In genomic region chr21:42496839-42497202, GRCh38 we compare ENCODE assay signal across 8 cellular contexts.
A peak's percentile ranks its signal among the peaks of the same experiment; 100 is the strongest.
DNase-seq lines count a peak whose midpoint lies in the region; ATAC-seq and TF ChIP-seq lines count a peak whose summit lies in the region.

No MANE protein-coding gene starts in this region.

- no peak for DNase-seq in activated naive CD4-positive, alpha-beta T cell treated with anti-CD3 and anti-CD28 coated beads, Interleukin-2, amount 10 ng/mL, durations not matched to agents 7 days and 5 days
- DNase-seq in activated naive CD4-positive, alpha-beta T cell treated with Interleukin-2 at 50 U/mL for 16 hours = no peak
- DNase-seq in NOMO-1 treated with dmso at 0.1 percent for 144 hours (lab: John Stamatoyannopoulos, UW; ENCODE audit: unreplicated experiment) = no peak

- no peaks in the 10 kb centered on the region for H3K9me3 Mint-ChIP-seq in activated naive CD4-positive, alpha-beta T cell treated with anti-CD3 and anti-CD28 coated beads, Interleukin-2, amount 10 ng/mL, durations not matched to agents 7 days and 5 days
- no peaks in the 10 kb centered on the region for H3K9me3 Mint-ChIP-seq in activated naive CD8-positive, alpha-beta T cell (ENCODE audit: low read depth)
- no peaks in the 10 kb centered on the region for H3K9me3 Mint-ChIP-seq in stimulated activated memory B cell treated with anti-CD40 and anti-IgM and Interleukin-4, amounts not matched to agents 10 μg/mL and 1 μg/mL and 100 μg/mL, for 72 hours

- H3K27ac Mint-ChIP-seq in activated naive CD4-positive, alpha-beta T cell treated with anti-CD3 and anti-CD28 coated beads, Interleukin-2, amount 10 ng/mL, durations not matched to agents 7 days and 5 days = peak overlapping the region; percentile 31
- H3K27ac Mint-ChIP-seq in activated naive CD8-positive, alpha-beta T cell = peak overlapping the region; percentile 86
- peak overlapping the region; percentile 77 for H3K27ac Mint-ChIP-seq in stimulated activated memory B cell treated with anti-CD40 and anti-IgM and Interleukin-4, amounts not matched to agents 10 μg/mL and 1 μg/mL and 100 μg/mL, for 72 hours

- H3K4me3 Mint-ChIP-seq in activated naive CD4-positive, alpha-beta T cell treated with anti-CD3 and anti-CD28 coated beads, Interleukin-2, amount 10 ng/mL, durations not matched to agents 7 days and 5 days = peak overlapping the region; percentile 72
- H3K4me3 Mint-ChIP-seq in activated naive CD8-positive, alpha-beta T cell = peak overlapping the region; percentile 92
- peak overlapping the region; percentile 82 for H3K4me3 Mint-ChIP-seq in stimulated activated memory B cell treated with anti-CD40 and anti-IgM and Interleukin-4, amounts not matched to agents 10 μg/mL and 1 μg/mL and 100 μg/mL, for 72 hours

- H3K4me1 ChIP-seq in iPS-18a (ENCODE audit: control insufficient read depth, low read depth, low read length) = peaks cover 11% of the 10 kb centered on the region

- CTCF ChIA-PET in activated naive CD4-positive, alpha-beta T cell treated with anti-CD3 and anti-CD28 coated beads, Interleukin-2, amount 10 ng/mL, durations not matched to agents 7 days and 5 days (lab: Charles Lee) = no interaction called here

- peaks cover 55% of the 10 kb centered on the region for H3K27me3 Mint-ChIP-seq in activated naive CD4-positive, alpha-beta T cell treated with anti-CD3 and anti-CD28 coated beads, Interleukin-2, amount 10 ng/mL, durations not matched to agents 7 days and 5 days
- H3K27me3 Mint-ChIP-seq in activated naive CD8-positive, alpha-beta T cell = no peaks in the 10 kb centered on the region
- H3K27me3 Mint-ChIP-seq in stimulated activated memory B cell treated with anti-CD40 and anti-IgM and Interleukin-4, amounts not matched to agents 10 μg/mL and 1 μg/mL and 100 μg/mL, for 72 hours = no peaks in the 10 kb centered on the region

- H3K4me3 ChIP-seq in iPS-18a (ENCODE audit: low read length) = peak overlapping the region; percentile 81

- H3K4me1 Mint-ChIP-seq in activated naive CD4-positive, alpha-beta T cell treated with anti-CD3 and anti-CD28 coated beads, Interleukin-2, amount 10 ng/mL, durations not matched to agents 7 days and 5 days = peaks cover 26% of the 10 kb centered on the region
- H3K4me1 Mint-ChIP-seq in activated naive CD8-positive, alpha-beta T cell (ENCODE audit: low read depth) = peaks cover 12% of the 10 kb centered on the region
- H3K4me1 Mint-ChIP-seq in stimulated activated memory B cell treated with anti-CD40 and anti-IgM and Interleukin-4, amounts not matched to agents 10 μg/mL and 1 μg/mL and 100 μg/mL, for 72 hours = peaks cover 22% of the 10 kb centered on the region

- TF ChIP-seq POLR2A in GM18505 (IDR thresholded peaks at IDR 0.05; ENCODE audit: borderline replicate concordance, extremely low read depth, insufficient read depth, insufficient read length) = no peak

- H3K9ac ChIP-seq in iPS-18a (ENCODE audit: low read length) = peak overlapping the region; percentile 72

- no peaks in the 10 kb centered on the region for H3K36me3 ChIP-seq in iPS-18a (ENCODE audit: control insufficient read depth, low read depth, low read length)

- H3K36me3 Mint-ChIP-seq in activated naive CD4-positive, alpha-beta T cell treated with anti-CD3 and anti-CD28 coated beads, Interleukin-2, amount 10 ng/mL, durations not matched to agents 7 days and 5 days = no peaks in the 10 kb centered on the region
- no peaks in the 10 kb centered on the region for H3K36me3 Mint-ChIP-seq in activated naive CD8-positive, alpha-beta T cell
- H3K36me3 Mint-ChIP-seq in stimulated activated memory B cell treated with anti-CD40 and anti-IgM and Interleukin-4, amounts not matched to agents 10 μg/mL and 1 μg/mL and 100 μg/mL, for 72 hours = no peaks in the 10 kb centered on the region

- H3K27me3 ChIP-seq in iPS-18a (ENCODE audit: control insufficient read depth, insufficient read depth, low read length) = peaks cover 10% of the 10 kb centered on the region

- ATAC-seq in stimulated activated memory B cell treated with anti-CD40 and anti-IgM and Interleukin-4, amounts not matched to agents 10 μg/mL and 1 μg/mL and 100 μg/mL, for 72 hours = no peak
- ATAC-seq in GM18505 (IDR thresholded peaks at IDR 0.05; ENCODE audit: unreplicated experiment) (no peak), HG03025 (IDR thresholded peaks at IDR 0.05; ENCODE audit: low FRiP score, unreplicated experiment) (no peak)

- no peaks in the 10 kb centered on the region for H3K9me3 ChIP-seq in iPS-18a (ENCODE audit: control insufficient read depth, low read depth, low read length)

- peak overlapping the region; percentile 76 for H3K27ac ChIP-seq in iPS-18a (ENCODE audit: low read length)

Comparison
In these comparisons a context has a peak if more than half of its experiments do, and no peak if none do; other contexts are left out.
1. H3K27ac Mint-ChIP-seq: peak in every context shown above with its lines; median percentile 86 in activated naive CD8-positive, alpha-beta T cell; 77 in stimulated activated memory B cell treated with anti-CD40 and anti-IgM and Interleukin-4, amounts not matched to agents 10 μg/mL and 1 μg/mL and 100 μg/mL, for 72 hours; 31 in activated naive CD4-positive, alpha-beta T cell treated with anti-CD3 and anti-CD28 coated beads, Interleukin-2, amount 10 ng/mL, durations not matched to agents 7 days and 5 days.